In genomic region chr17:8859029-8859803, GRCh38 we compare ENCODE assay signal across 12 cellular contexts. TPM values are rescaled to one million over a fixed set of nuclear protein-coding genes. Genes with fewer than 3 reads are reported as not detected.
A peak's percentile ranks its signal among the peaks of the same experiment; 100 is the strongest.
DNase-seq lines count a peak whose midpoint lies in the region; ATAC-seq and TF ChIP-seq lines count a peak whose summit lies in the region.
"Had no signal": no experiment of that assay in that cellular context is flagged by ENCODE, and none has a peak within 500 bp of the region (broad histone marks: within the 10 kb centered on the region; RNA-seq: fewer than 3 reads in every experiment).

No MANE protein-coding gene starts in this region.

- in situ Hi-C loops in transverse colon (cut with MboI; ENCODE audit: low pct_ligation_motif_present in 1 of 4, low pct_unique_long_range_greater_than_20kb in 1 of 4, low sequenced_read_pairs in 3 of 4): no loop called here

- no peak overlapping the region for H3K4me3 ChIP-seq in heart right ventricle
- no peak overlapping the region for H3K4me3 ChIP-seq in heart left ventricle
- no peak overlapping the region for H3K4me3 ChIP-seq in fibroblast of mammary gland (ENCODE audit: control insufficient read depth, low read depth, low read length)
- no peak overlapping the region for H3K4me3 ChIP-seq in tibial nerve
- no peak overlapping the region for H3K4me3 ChIP-seq in transverse colon
- H3K4me3 ChIP-seq: right lobe of liver, upper lobe of left lung had no signal

- no peaks in the 10 kb centered on the region for H3K27me3 ChIP-seq in heart right ventricle
- H3K27me3 ChIP-seq in heart left ventricle: no peaks in the 10 kb centered on the region
- H3K27me3 ChIP-seq in tibial nerve: no peaks in the 10 kb centered on the region
- H3K27me3 ChIP-seq in transverse colon: peaks cover 3% of the 10 kb centered on the region
- H3K27me3 ChIP-seq: right lobe of liver, upper lobe of left lung had no signal

- H3K27ac ChIP-seq in heart right ventricle (peak overlapping the region in 6 of 10 donors; percentile 1 to 80 (median 50)), heart left ventricle (peak overlapping the region in 4 of 12 donors; percentile 46 to 78 (median 70)), tibial nerve (peak overlapping the region in 2 of 4 donors; percentile 33 to 62), transverse colon (no peak overlapping the region)
- H3K27ac ChIP-seq: right lobe of liver had no signal

- no peak overlapping the region for H3K4me3 Mint-ChIP-seq in glutamatergic neuron (ENCODE audit: unreplicated experiment)

- H3K36me3 ChIP-seq in heart right ventricle (no peaks in the 10 kb centered on the region), heart left ventricle (no peaks in the 10 kb centered on the region), tibial nerve (no peaks in the 10 kb centered on the region), transverse colon (no peaks in the 10 kb centered on the region)
- H3K36me3 ChIP-seq: right lobe of liver, upper lobe of left lung had no signal

- no peak for ATAC-seq in heart right ventricle
- ATAC-seq in heart left ventricle: no peak
- ATAC-seq in HG02938 (IDR thresholded peaks at IDR 0.05; ENCODE audit: unreplicated experiment): no peak

- peaks cover 0 to 59% (median 24%) of the 10 kb centered on the region in 9 donors for H3K4me1 ChIP-seq in heart right ventricle
- peaks cover 4 to 56% (median 20%) of the 10 kb centered on the region in 12 donors for H3K4me1 ChIP-seq in heart left ventricle
- peaks cover 0 to 35% (median 20%) of the 10 kb centered on the region in 4 donors for H3K4me1 ChIP-seq in tibial nerve
- H3K4me1 ChIP-seq in transverse colon: no peaks in the 10 kb centered on the region
- H3K4me1 ChIP-seq: right lobe of liver had no signal

- intact Hi-C loops in heart right ventricle (cut with DNase I): no loop called here
- intact Hi-C loops in heart left ventricle (cut with DNase I): no loop called here
- intact Hi-C loops in transverse colon (cut with DNase I; ENCODE audit: low total_unique reads): no loop called here

- TF ChIP-seq CTCF in heart right ventricle (IDR thresholded peaks at IDR 0.05): no peak
- TF ChIP-seq CTCF in heart left ventricle (IDR thresholded peaks at IDR 0.05): no peak
- peak; percentile 33 for TF ChIP-seq CTCF in fibroblast of mammary gland (conservative IDR thresholded peaks at IDR 0.05; ENCODE audit: control insufficient read depth, insufficient read depth, low read depth, low read length)
- TF ChIP-seq CTCF in tibial nerve (IDR thresholded peaks at IDR 0.05): no peak
- TF ChIP-seq CTCF in glutamatergic neuron (IDR thresholded peaks at IDR 0.05; ENCODE audit: partially characterized antibody, unreplicated experiment): no peak
- TF ChIP-seq CTCF in transverse colon (IDR thresholded peaks at IDR 0.05): no peak

- H3K9me3 ChIP-seq in heart right ventricle (no peaks in the 10 kb centered on the region), heart left ventricle (no peaks in the 10 kb centered on the region), tibial nerve (peaks cover 0 to 7% (median 0%) of the 10 kb centered on the region in 4 donors), transverse colon (no peaks in the 10 kb centered on the region)
- H3K9me3 ChIP-seq: right lobe of liver, upper lobe of left lung had no signal

- no peak for DNase-seq in heart right ventricle
- DNase-seq in heart left ventricle: no peak
- DNase-seq in RPMI7951 (ENCODE audit: low read depth): peak; percentile 79
- DNase-seq in fibroblast of mammary gland (ENCODE audit: low read depth): peak; percentile 96
- peak; percentile 23 to 31 for DNase-seq in tibial nerve (ENCODE audit: low spot score in 2 of 2)
- DNase-seq in glutamatergic neuron: no peak
- no peak for DNase-seq in transverse colon
- DNase-seq: NCI-H2171 treated with DMSO at 0.1 percent for 48 hours, right lobe of liver had no signal

- H3K4me1 Mint-ChIP-seq in glutamatergic neuron (ENCODE audit: low read depth, unreplicated experiment): no peaks in the 10 kb centered on the region

- no peak for TF ChIP-seq POLR2A in heart left ventricle (IDR thresholded peaks at IDR 0.05)
- TF ChIP-seq POLR2A in tibial nerve (IDR thresholded peaks at IDR 0.05): no peak
- no peak for TF ChIP-seq POLR2A in transverse colon (IDR thresholded peaks at IDR 0.05)

- WGBS in heart right ventricle, 2 donors: 92 to 95% methylated on average over 11 of the region's 11 CpGs
- WGBS in heart left ventricle, 4 donors: 93 to 96% (median 95%) methylated on average over 11 of the region's 11 CpGs
- 68 to 71% methylated on average over 10 to 11 of the region's 11 CpGs for WGBS in tibial nerve, 2 donors
- WGBS in transverse colon (ENCODE audit: low coverage in 1 of 2), 2 donors: 83% methylated on average over 11 of the region's 11 CpGs; no CpG with 5 or more reads in 1 of the 2 donors

- no peaks in the 10 kb centered on the region for H3K36me3 Mint-ChIP-seq in glutamatergic neuron (ENCODE audit: unreplicated experiment)

- peak in 1 of 2 donors; percentile 37 for TF ChIP-seq EP300 in tibial nerve (IDR thresholded peaks at IDR 0.05)
- no peak for TF ChIP-seq EP300 in transverse colon (IDR thresholded peaks at IDR 0.05; ENCODE audit: low read depth)

- H3K9me3 Mint-ChIP-seq in glutamatergic neuron (ENCODE audit: unreplicated experiment): no peaks in the 10 kb centered on the region

- H3K27me3 Mint-ChIP-seq in glutamatergic neuron (ENCODE audit: unreplicated experiment): no peaks in the 10 kb centered on the region

- no peak overlapping the region for H3K27ac Mint-ChIP-seq in glutamatergic neuron (ENCODE audit: unreplicated experiment)

RNA-seq across cellular contexts. Expression of gene PIK3R6, which starts 8.3 kb away (rescaled TPM):
- total RNA-seq in heart right ventricle: 1 to 10 TPM in 5 of 10 donors, under 1 TPM in 5; 0.32 to 3.4 (median 1.0) TPM
- polyA plus RNA-seq in heart right ventricle: 1 to 10 TPM in 1 of 2 donors, under 1 TPM in 1; 0.58 to 1.5 TPM
- 1 to 10 TPM in 6 of 9 donors, under 1 TPM in 3; 0.21 to 5.4 (median 1.1) TPM for total RNA-seq in heart left ventricle
- polyA plus RNA-seq in heart left ventricle: under 1 TPM; 0.69 to 0.76 TPM
- total RNA-seq in RPMI7951 (2014; rRNA removed; shearing (Covaris generic)): not detected in 2 replicates
- 1 to 10 TPM in 2 of 4 donors, under 1 TPM in 2; 0.59 to 4.8 (median 1.7) TPM for total RNA-seq in tibial nerve
- total RNA-seq in glutamatergic neuron (ENCODE audit: unreplicated experiment): not detected
- 1 to 10 TPM in 1 of 4 donors, under 1 TPM in 1, not detected in 2; 0.55 to 1.4 TPM for total RNA-seq in transverse colon
- total RNA-seq: H4 had no signal

Comparison
In these comparisons a context has a peak if more than half of its experiments do, and no peak if none do; other contexts are left out.
1. DNase-seq: peak in RPMI7951 (single experiment), fibroblast of mammary gland (single experiment) and tibial nerve (2 of 2); none in heart right ventricle (0 of 2), heart left ventricle (0 of 5), glutamatergic neuron (single experiment) and transverse colon (single experiment).
2. H3K27ac ChIP-seq: peak in heart right ventricle (6 of 10); none in transverse colon (0 of 4).